Comparison of ENCODE assay signal across 24 cellular contexts in the genomic region with DNA sequence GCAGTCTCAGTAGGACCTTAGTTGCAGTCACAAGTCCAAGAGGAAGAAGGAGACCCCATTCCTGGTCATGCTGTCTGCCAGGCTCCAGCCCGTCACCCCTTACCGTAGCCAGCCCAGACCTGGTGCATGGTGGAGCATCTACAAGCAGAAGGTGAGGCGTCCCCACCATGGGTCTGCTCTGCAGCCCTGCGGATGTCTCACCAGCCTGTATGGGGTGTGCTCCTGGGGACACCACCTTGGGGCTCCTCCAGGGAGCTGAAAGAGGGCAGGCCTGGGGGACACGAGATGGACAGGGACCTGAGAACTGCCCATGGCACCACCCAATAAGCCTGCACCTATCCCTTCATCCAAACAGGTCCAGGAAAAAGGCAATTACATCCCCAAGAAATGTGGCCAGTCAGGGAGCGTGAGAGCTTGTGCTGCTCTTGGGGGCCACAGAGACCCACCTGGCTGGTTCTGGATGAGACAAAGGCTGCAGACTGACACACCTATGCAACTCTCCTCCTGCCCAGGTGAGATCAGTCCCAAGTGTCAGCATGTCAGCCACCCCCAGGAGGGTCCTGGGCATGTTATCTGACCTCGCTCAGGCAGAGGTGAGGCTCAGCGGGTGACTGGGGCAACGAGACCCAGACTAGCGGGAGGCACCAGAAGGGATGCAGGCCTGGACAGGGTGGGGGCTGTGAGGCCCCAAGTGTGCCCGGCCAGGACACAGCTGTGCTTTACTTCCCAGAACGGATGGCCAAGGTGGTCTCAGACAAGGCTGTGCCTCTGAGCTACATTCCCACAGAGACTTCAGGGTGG.
"Had no signal": no experiment of that assay in that cellular context is flagged by ENCODE, and none has a peak within 500 bp of the region (broad histone marks: within the 10 kb centered on the region; RNA-seq: fewer than 3 reads in every experiment).

No MANE protein-coding gene starts in this region.

- H3K9me3 ChIP-seq: right lobe of liver, SJCRH30, testis had no signal

- H3K9ac ChIP-seq: parathyroid adenoma had no signal

- H3K4me1 ChIP-seq: parathyroid adenoma, right lobe of liver, SJCRH30 had no signal

- H3K27ac Mint-ChIP-seq: activated naive CD4-positive, alpha-beta T cell treated with anti-CD3 and anti-CD28 coated beads, Interleukin-2, amount 50 U/mL, for 72 hours; activated T-helper 1 cell treated with anti-CD3 and anti-CD28 coated beads, Interleukin-12 subunit alpha, Interleukin-12 subunit beta, Interleukin-2, Interleukin-4 antibody, amounts not matched to agents 30 ng/mL and 10 ng/mL and 1 ng/mL, durations not matched to agents 14 hours and 24 hours and 36 hours; brain; memory B cell; nephron; stimulated activated naive B cell treated with anti-CD40 and anti-IgM and Interleukin-4, amounts not matched to agents 10 μg/mL and 1 μg/mL and 100 μg/mL, for 72 hours had no signal

- H3K36me3 Mint-ChIP-seq: activated naive CD4-positive, alpha-beta T cell treated with anti-CD3 and anti-CD28 coated beads, Interleukin-2, amount 50 U/mL, for 72 hours; brain; memory B cell; stimulated activated naive B cell treated with anti-CD40 and anti-IgM and Interleukin-4, amounts not matched to agents 10 μg/mL and 1 μg/mL and 100 μg/mL, for 72 hours had no signal

- H3K27me3 Mint-ChIP-seq: brain; stimulated activated naive B cell treated with anti-CD40 and anti-IgM and Interleukin-4, amounts not matched to agents 10 μg/mL and 1 μg/mL and 100 μg/mL, for 72 hours had no signal

- H3K27me3 ChIP-seq: right lobe of liver, SJCRH30, testis had no signal

- H3K36me3 ChIP-seq: right lobe of liver, SJCRH30 had no signal

- H2AFZ ChIP-seq: parathyroid adenoma had no signal

- H3K4me3 Mint-ChIP-seq: activated T-helper 1 cell treated with anti-CD3 and anti-CD28 coated beads, Interleukin-12 subunit alpha, Interleukin-12 subunit beta, Interleukin-2, Interleukin-4 antibody, amounts not matched to agents 30 ng/mL and 10 ng/mL and 1 ng/mL, durations not matched to agents 14 hours and 24 hours and 36 hours; brain; memory B cell; nephron; stimulated activated naive B cell treated with anti-CD40 and anti-IgM and Interleukin-4, amounts not matched to agents 10 μg/mL and 1 μg/mL and 100 μg/mL, for 72 hours had no signal

- H3K9me3 Mint-ChIP-seq: activated naive CD4-positive, alpha-beta T cell treated with anti-CD3 and anti-CD28 coated beads, Interleukin-2, amount 50 U/mL, for 72 hours; activated T-helper 1 cell treated with anti-CD3 and anti-CD28 coated beads, Interleukin-12 subunit alpha, Interleukin-12 subunit beta, Interleukin-2, Interleukin-4 antibody, amounts not matched to agents 30 ng/mL and 10 ng/mL and 1 ng/mL, durations not matched to agents 14 hours and 24 hours and 36 hours; brain; memory B cell; nephron; stimulated activated naive B cell treated with anti-CD40 and anti-IgM and Interleukin-4, amounts not matched to agents 10 μg/mL and 1 μg/mL and 100 μg/mL, for 72 hours had no signal

- DNase-seq: activated CD4-positive, alpha-beta T cell treated with anti-CD3 and anti-CD28 coated beads for 4 hours; activated CD4-positive, CD25-positive, alpha-beta regulatory T cell; activated gamma-delta T cell; aorta; dermis blood vessel endothelial cell; effector CD8-positive, alpha-beta T cell; hippocampal formation; SJCRH30; small intestine; stimulated activated CD4-positive, alpha-beta T cell treated with anti-CD3 and anti-CD28 coated beads, Interleukin-15, amount 100 ng/mL, for 24 hours; stimulated activated CD4-positive, alpha-beta T cell treated with anti-CD3 and anti-CD28 coated beads, Interleukin-2, amount 100 ng/mL, for 48 hours; stimulated activated CD8-positive, alpha-beta memory T cell treated with anti-CD3 and anti-CD28 coated beads, Interleukin-4, amount 100 ng/mL, for 48 hours; stimulated activated naive B cell treated with anti-CD40 and anti-IgM and Interleukin-4, amounts not matched to agents 10 μg/mL and 1 μg/mL and 100 μg/mL, for 72 hours; T-helper 9 cell; testis; trophoblast cell had no signal

- H3K4me1 Mint-ChIP-seq: brain; memory B cell; stimulated activated naive B cell treated with anti-CD40 and anti-IgM and Interleukin-4, amounts not matched to agents 10 μg/mL and 1 μg/mL and 100 μg/mL, for 72 hours had no signal

- H3K79me2 ChIP-seq: parathyroid adenoma had no signal

- FAIRE-seq: frontal cortex, small intestine had no signal

- H3K27ac ChIP-seq: parathyroid adenoma, right lobe of liver, SJCRH30, testis had no signal

- ATAC-seq: activated naive CD4-positive, alpha-beta T cell treated with anti-CD3 and anti-CD28 coated beads, Interleukin-2, amount 50 U/mL, for 72 hours; right lobe of liver; stimulated activated naive B cell treated with anti-CD40 and anti-IgM and Interleukin-4, amounts not matched to agents 10 μg/mL and 1 μg/mL and 100 μg/mL, for 72 hours had no signal

- H3K4me3 ChIP-seq: right lobe of liver, SJCRH30, testis had no signal
